ENCODE assay signal across 1 cellular context in genomic region chr9:125133403-125134316, GRCh38.
TF ChIP-seq lines count a peak whose summit lies in the region.

No MANE protein-coding gene starts in this region.

TF ChIP-seq in HepG2, 621 proteins besides CTCF, POLR2A, EP300 and RAD21:
- TF ChIP-seq ETV6 (CRISPR knock-in tag; conservative IDR thresholded peaks at IDR 0.05) (no peak), ZNF780A (CRISPR knock-in tag; IDR thresholded peaks at IDR 0.05) (no peak), PHF5A (CRISPR knock-in tag; IDR thresholded peaks at IDR 0.05; ENCODE audit: low read depth, unreplicated experiment) (no peak), SALL2 (CRISPR knock-in tag; IDR thresholded peaks at IDR 0.05) (no peak), ZSCAN9 (CRISPR knock-in tag; IDR thresholded peaks at IDR 0.05; ENCODE audit: borderline replicate concordance) (no peak), MTERF4 (CRISPR knock-in tag; IDR thresholded peaks at IDR 0.05) (no peak), AKNA (CRISPR knock-in tag; IDR thresholded peaks at IDR 0.05; ENCODE audit: borderline replicate concordance) (no peak), ZNF441 (CRISPR knock-in tag; IDR thresholded peaks at IDR 0.05; ENCODE audit: borderline replicate concordance) (no peak), KLF9 (CRISPR knock-in tag; IDR thresholded peaks at IDR 0.05; ENCODE audit: low read depth) (no peak), KMT2B (CRISPR knock-in tag; IDR thresholded peaks at IDR 0.05) (no peak), SIN3A (IDR thresholded peaks at IDR 0.05; ENCODE audit: borderline replicate concordance, low read depth, low read length) (no peak), TRAFD1 (CRISPR knock-in tag; IDR thresholded peaks at IDR 0.05; ENCODE audit: borderline replicate concordance) (no peak), NCOR1 (IDR thresholded peaks at IDR 0.05; ENCODE audit: borderline replicate concordance, low read length) (no peak), KLF16 (CRISPR knock-in tag; IDR thresholded peaks at IDR 0.05) (no peak)
- TF ChIP-seq, protein P1, sequence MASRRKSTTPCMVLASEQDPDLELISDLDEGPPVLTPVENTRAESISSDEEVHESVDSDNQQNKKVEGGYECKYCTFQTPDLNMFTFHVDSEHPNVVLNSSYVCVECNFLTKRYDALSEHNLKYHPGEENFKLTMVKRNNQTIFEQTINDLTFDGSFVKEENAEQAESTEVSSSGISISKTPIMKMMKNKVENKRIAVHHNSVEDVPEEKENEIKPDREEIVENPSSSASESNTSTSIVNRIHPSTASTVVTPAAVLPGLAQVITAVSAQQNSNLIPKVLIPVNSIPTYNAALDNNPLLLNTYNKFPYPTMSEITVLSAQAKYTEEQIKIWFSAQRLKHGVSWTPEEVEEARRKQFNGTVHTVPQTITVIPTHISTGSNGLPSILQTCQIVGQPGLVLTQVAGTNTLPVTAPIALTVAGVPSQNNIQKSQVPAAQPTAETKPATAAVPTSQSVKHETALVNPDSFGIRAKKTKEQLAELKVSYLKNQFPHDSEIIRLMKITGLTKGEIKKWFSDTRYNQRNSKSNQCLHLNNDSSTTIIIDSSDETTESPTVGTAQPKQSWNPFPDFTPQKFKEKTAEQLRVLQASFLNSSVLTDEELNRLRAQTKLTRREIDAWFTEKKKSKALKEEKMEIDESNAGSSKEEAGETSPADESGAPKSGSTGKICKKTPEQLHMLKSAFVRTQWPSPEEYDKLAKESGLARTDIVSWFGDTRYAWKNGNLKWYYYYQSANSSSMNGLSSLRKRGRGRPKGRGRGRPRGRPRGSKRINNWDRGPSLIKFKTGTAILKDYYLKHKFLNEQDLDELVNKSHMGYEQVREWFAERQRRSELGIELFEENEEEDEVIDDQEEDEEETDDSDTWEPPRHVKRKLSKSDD (CRISPR knock-in tag; IDR thresholded peaks at IDR 0.05; ENCODE audit: low read depth): no peak
- TF ChIP-seq, protein P2, sequence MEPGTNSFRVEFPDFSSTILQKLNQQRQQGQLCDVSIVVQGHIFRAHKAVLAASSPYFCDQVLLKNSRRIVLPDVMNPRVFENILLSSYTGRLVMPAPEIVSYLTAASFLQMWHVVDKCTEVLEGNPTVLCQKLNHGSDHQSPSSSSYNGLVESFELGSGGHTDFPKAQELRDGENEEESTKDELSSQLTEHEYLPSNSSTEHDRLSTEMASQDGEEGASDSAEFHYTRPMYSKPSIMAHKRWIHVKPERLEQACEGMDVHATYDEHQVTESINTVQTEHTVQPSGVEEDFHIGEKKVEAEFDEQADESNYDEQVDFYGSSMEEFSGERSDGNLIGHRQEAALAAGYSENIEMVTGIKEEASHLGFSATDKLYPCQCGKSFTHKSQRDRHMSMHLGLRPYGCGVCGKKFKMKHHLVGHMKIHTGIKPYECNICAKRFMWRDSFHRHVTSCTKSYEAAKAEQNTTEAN (CRISPR knock-in tag; conservative IDR thresholded peaks at IDR 0.05): no peak
- TF ChIP-seq, protein P3, sequence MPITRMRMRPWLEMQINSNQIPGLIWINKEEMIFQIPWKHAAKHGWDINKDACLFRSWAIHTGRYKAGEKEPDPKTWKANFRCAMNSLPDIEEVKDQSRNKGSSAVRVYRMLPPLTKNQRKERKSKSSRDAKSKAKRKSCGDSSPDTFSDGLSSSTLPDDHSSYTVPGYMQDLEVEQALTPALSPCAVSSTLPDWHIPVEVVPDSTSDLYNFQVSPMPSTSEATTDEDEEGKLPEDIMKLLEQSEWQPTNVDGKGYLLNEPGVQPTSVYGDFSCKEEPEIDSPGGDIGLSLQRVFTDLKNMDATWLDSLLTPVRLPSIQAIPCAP (CRISPR knock-in tag; IDR thresholded peaks at IDR 0.05; ENCODE audit: low read depth): no peak
